1 cellular context compared by ENCODE assay signal in genomic region chr20:48738094-48738398, GRCh38.
A peak's percentile ranks its signal among the peaks of the same experiment; 100 is the strongest.
TF ChIP-seq lines count a peak whose summit lies in the region.

No MANE protein-coding gene starts in this region.

TF ChIP-seq in HepG2, 621 proteins besides CTCF, POLR2A, EP300 and RAD21 (continued from another document):
- 0 out of 2 replicates have a peak, but pooled peaks have one; percentile 18 for TF ChIP-seq ZNF318 (CRISPR knock-in tag; IDR thresholded peaks at IDR 0.05)
- TF ChIP-seq ZNF784 (CRISPR knock-in tag; IDR thresholded peaks at IDR 0.05; ENCODE audit: borderline replicate concordance): 0 out of 2 replicates have a peak, but pooled peaks have one; percentile 3
- TF ChIP-seq ZZZ3 (CRISPR knock-in tag; IDR thresholded peaks at IDR 0.05; ENCODE audit: borderline replicate concordance): 0 out of 2 replicates have a peak, but pooled peaks have one; percentile 33
- TF ChIP-seq, protein P1, sequence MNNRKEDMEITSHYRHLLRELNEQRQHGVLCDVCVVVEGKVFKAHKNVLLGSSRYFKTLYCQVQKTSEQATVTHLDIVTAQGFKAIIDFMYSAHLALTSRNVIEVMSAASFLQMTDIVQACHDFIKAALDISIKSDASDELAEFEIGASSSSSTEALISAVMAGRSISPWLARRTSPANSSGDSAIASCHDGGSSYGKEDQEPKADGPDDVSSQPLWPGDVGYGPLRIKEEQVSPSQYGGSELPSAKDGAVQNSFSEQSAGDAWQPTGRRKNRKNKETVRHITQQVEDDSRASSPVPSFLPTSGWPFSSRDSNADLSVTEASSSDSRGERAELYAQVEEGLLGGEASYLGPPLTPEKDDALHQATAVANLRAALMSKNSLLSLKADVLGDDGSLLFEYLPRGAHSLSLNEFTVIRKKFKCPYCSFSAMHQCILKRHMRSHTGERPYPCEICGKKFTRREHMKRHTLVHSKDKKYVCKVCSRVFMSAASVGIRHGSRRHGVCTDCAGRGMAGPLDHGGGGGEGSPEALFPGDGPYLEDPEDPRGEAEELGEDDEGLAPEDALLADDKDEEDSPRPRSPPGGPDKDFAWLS (CRISPR knock-in tag; IDR thresholded peaks at IDR 0.05; ENCODE audit: borderline replicate concordance): 0 out of 2 replicates have a peak, but pooled peaks have one; percentile 50
- TF ChIP-seq PAX8 (CRISPR knock-in tag; IDR thresholded peaks at IDR 0.05; ENCODE audit: borderline replicate concordance): 0 out of 2 replicates have a peak, but pooled peaks have one; percentile 23
- no peak for TF ChIP-seq ZNF562 (CRISPR knock-in tag; IDR thresholded peaks at IDR 0.05; ENCODE audit: borderline replicate concordance)
- TF ChIP-seq SMARCE1 (IDR thresholded peaks at IDR 0.05; ENCODE audit: borderline replicate concordance): no peak
- TF ChIP-seq AHDC1 (CRISPR knock-in tag; IDR thresholded peaks at IDR 0.05; ENCODE audit: borderline replicate concordance): no peak
- TF ChIP-seq ZNF609 (CRISPR knock-in tag; IDR thresholded peaks at IDR 0.05; ENCODE audit: borderline replicate concordance): no peak
- no peak for TF ChIP-seq FOXP1 (IDR thresholded peaks at IDR 0.05)
- no peak for TF ChIP-seq FOXP1 (CRISPR knock-in tag; IDR thresholded peaks at IDR 0.05)
- no peak for TF ChIP-seq ZNF362 (CRISPR knock-in tag; IDR thresholded peaks at IDR 0.05; ENCODE audit: borderline replicate concordance)
- TF ChIP-seq, protein P2, sequence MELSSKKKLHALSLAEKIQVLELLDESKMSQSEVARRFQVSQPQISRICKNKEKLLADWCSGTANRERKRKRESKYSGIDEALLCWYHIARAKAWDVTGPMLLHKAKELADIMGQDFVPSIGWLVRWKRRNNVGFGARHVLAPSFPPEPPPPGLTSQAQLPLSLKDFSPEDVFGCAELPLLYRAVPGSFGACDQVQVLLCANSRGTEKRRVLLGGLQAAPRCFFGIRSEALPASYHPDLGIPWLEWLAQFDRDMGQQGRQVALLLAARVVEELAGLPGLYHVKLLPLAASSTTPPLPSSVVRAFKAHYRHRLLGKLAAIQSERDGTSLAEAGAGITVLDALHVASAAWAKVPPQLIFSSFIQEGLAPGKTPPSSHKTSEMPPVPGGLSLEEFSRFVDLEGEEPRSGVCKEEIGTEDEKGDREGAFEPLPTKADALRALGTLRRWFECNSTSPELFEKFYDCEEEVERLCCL (CRISPR knock-in tag; IDR thresholded peaks at IDR 0.05; ENCODE audit: borderline replicate concordance): 0 out of 2 replicates have a peak, but pooled peaks have one; percentile 3
- no peak for TF ChIP-seq ATF7 (IDR thresholded peaks at IDR 0.05)
- TF ChIP-seq ATF7 (CRISPR knock-in tag; IDR thresholded peaks at IDR 0.05): peak; percentile 35; the same call in 1 of the 2 replicates
- TF ChIP-seq, protein P3, sequence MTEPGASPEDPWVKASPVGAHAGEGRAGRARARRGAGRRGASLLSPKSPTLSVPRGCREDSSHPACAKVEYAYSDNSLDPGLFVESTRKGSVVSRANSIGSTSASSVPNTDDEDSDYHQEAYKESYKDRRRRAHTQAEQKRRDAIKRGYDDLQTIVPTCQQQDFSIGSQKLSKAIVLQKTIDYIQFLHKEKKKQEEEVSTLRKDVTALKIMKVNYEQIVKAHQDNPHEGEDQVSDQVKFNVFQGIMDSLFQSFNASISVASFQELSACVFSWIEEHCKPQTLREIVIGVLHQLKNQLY (CRISPR knock-in tag; IDR thresholded peaks at IDR 0.05): no peak
- TF ChIP-seq ATF7-NPFF (CRISPR knock-in tag; IDR thresholded peaks at IDR 0.05; ENCODE audit: low read depth): no peak
- TF ChIP-seq ZNF546 (CRISPR knock-in tag; conservative IDR thresholded peaks at IDR 0.05): 0 out of 2 replicates have a peak, but pooled peaks have one; percentile 28
- TF ChIP-seq ZNF224 (CRISPR knock-in tag; IDR thresholded peaks at IDR 0.05): peak; percentile 78; the same call in 1 of the 2 replicates
